Comparison of ENCODE assay signal across 1 cellular context in the genomic region with DNA sequence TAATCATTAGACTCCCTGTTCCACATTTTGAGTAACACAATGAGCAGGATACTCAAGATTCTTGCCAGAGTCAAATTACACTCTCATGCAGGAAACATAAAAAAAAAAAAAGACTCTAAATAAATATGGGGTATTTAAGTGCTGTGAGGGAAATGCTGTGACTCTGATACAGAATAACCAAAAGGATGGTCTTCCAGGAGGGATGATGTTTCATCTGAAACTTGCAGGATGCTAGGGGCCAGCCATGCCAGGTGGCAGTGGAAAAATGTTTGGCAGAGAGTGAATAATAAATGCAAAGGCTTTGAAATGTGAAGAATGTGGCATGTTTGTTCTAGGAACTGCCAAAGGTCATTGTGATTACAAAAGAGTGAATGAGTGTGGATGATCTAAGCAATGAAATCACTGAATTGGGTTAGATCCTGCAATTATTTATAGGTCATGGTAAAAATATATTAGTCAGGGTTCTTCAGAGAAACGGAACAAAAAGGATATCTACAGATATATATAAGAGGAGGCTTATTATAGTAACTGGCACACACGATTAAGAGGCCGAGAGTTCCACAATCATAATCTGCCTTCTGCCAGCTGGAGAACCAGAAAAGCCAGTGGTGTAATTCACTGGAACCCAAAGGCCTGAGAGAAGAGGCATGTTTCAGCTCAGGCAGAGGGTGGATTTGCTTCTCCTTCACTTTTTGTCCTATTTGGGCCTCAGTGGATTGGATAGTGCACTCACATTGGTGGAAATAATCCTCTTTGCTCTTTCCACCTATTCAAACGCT.
A peak's percentile ranks its signal among the peaks of the same experiment; 100 is the strongest.
TF ChIP-seq lines count a peak whose summit lies in the region.

No MANE protein-coding gene starts in this region.

TF ChIP-seq in A549, 52 proteins besides CTCF, POLR2A, EP300 and RAD21 (continued from another document):
- TF ChIP-seq, protein P1, sequence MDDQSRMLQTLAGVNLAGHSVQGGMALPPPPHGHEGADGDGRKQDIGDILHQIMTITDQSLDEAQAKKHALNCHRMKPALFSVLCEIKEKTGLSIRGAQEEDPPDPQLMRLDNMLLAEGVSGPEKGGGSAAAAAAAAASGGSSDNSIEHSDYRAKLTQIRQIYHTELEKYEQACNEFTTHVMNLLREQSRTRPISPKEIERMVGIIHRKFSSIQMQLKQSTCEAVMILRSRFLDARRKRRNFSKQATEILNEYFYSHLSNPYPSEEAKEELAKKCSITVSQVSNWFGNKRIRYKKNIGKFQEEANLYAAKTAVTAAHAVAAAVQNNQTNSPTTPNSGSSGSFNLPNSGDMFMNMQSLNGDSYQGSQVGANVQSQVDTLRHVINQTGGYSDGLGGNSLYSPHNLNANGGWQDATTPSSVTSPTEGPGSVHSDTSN (IDR thresholded peaks at IDR 0.05): no peak
- TF ChIP-seq TFCP2L1 (CRISPR knock-in tag; IDR thresholded peaks at IDR 0.05) (no peak), CEBPB (IDR thresholded peaks at IDR 0.05) (peak; percentile 66 to 90), NPAS2 (CRISPR knock-in tag; IDR thresholded peaks at IDR 0.05; ENCODE audit: borderline replicate concordance) (no peak), JUNB (IDR thresholded peaks at IDR 0.05) (peak; percentile 75), GATA3 (IDR thresholded peaks at IDR 0.05; ENCODE audit: borderline replicate concordance) (peak; percentile 89), HES2 (IDR thresholded peaks at IDR 0.05) (peak; percentile 76), ZSCAN20 (CRISPR knock-in tag; IDR thresholded peaks at IDR 0.05) (no peak), JUN (IDR thresholded peaks at IDR 0.05) (peak; percentile 72 to 77; a peak in 2 of 5 replicates), SMC3 (IDR thresholded peaks at IDR 0.05) (peak; percentile 36; the same call in 2 of the 3 replicates), HMGXB4 (CRISPR knock-in tag; IDR thresholded peaks at IDR 0.05; ENCODE audit: borderline replicate concordance) (no peak)
- TF ChIP-seq, protein P2, sequence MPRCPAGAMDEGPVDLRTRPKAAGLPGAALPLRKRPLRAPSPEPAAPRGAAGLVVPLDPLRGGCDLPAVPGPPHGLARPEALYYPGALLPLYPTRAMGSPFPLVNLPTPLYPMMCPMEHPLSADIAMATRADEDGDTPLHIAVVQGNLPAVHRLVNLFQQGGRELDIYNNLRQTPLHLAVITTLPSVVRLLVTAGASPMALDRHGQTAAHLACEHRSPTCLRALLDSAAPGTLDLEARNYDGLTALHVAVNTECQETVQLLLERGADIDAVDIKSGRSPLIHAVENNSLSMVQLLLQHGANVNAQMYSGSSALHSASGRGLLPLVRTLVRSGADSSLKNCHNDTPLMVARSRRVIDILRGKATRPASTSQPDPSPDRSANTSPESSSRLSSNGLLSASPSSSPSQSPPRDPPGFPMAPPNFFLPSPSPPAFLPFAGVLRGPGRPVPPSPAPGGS (IDR thresholded peaks at IDR 0.05): peak; percentile 81; the same call in 1 of the 3 replicates
- TF ChIP-seq, protein P3, sequence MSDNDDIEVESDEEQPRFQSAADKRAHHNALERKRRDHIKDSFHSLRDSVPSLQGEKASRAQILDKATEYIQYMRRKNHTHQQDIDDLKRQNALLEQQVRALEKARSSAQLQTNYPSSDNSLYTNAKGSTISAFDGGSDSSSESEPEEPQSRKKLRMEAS (IDR thresholded peaks at IDR 0.05): peak; percentile 45; the same call in 1 of the 2 replicates
